ENCODE assay signal across 21 cellular contexts in the genomic region with DNA sequence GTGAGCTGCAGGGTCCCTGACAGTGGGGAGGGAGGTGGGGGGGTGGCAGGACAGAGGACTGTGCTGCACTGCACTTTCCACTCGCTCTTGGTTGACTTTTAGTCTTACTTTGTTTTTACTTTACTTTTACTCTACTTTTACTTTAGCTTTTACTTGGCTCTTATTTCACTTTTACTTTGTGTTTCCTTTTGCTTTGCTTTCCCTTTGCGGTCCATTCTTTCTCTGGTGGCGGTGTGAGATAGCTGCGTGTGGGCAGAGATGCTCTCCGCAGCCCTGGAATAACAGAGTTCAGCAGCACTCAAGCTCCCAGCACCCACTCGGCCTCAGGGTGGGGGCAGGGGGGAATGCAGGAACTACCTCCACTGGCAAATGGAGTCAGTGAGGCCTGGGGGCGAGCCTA. TPM values are rescaled to one million over a fixed set of nuclear protein-coding genes. Genes with fewer than 3 reads are reported as not detected.
DNase-seq lines count a peak whose midpoint lies in the region; ATAC-seq, FAIRE-seq and TF ChIP-seq lines count a peak whose summit lies in the region.
"Had no signal": no experiment of that assay in that cellular context is flagged by ENCODE, and none has a peak within 500 bp of the region (broad histone marks: within the 10 kb centered on the region; RNA-seq: fewer than 3 reads in every experiment).

No MANE protein-coding gene starts in this region.

- H3K27me3 Mint-ChIP-seq in CD8-positive, alpha-beta memory T cell: peaks cover 2% of the 10 kb centered on the region in 2 donors
- H3K27me3 Mint-ChIP-seq in activated B cell treated with CpG ODN at 0.5 μM for 24 hours: no peaks in the 10 kb centered on the region

- DNase-seq in activated CD4-positive, alpha-beta T cell treated with anti-CD3 and anti-CD28 coated beads, Interleukin-2, amount 50 U/mL, for 48 hours: peak; percentile 24 to 45
- no peak for DNase-seq in activated CD4-positive, alpha-beta T cell treated with anti-CD3 and anti-CD28 coated beads for 48 hours
- DNase-seq in CD8-positive, alpha-beta memory T cell: no peak
- DNase-seq in activated B cell treated with CpG ODN at 0.5 μM for 24 hours: no peak
- no peak for DNase-seq in H1 (ENCODE audit: low read depth in 1 of 2, low spot score in 2 of 2)
- no peak for DNase-seq in body of pancreas
- no peak for DNase-seq in NCI-H82 (lab: John Stamatoyannopoulos, UW)
- DNase-seq in NK-92 treated with Interleukin-12 subunit alpha and Interleukin-12 subunit beta, amount 100 ng/mL, for 24 hours (lab: John Stamatoyannopoulos, UW): no peak
- DNase-seq: activated CD4-positive, alpha-beta T cell treated with anti-CD3 and anti-CD28 coated beads for 1 hour; KBM-7; left colon; NCI-H1930; NCI-H446; nephron progenitor cell; SK-N-SH; T1000; uterus had no signal

- H3K4ac ChIP-seq in H1 (replicated peaks; ENCODE audit: insufficient read length, low read depth, low read length): no peak overlapping the region

- peak overlapping the region; percentile 5 to 67 (median 28) for H3K4me3 Mint-ChIP-seq in CD8-positive, alpha-beta memory T cell
- peak overlapping the region; percentile 32 for H3K4me3 Mint-ChIP-seq in activated B cell treated with CpG ODN at 0.5 μM for 24 hours
- H3K4me3 Mint-ChIP-seq: mesothelial cell of epicardium, nephron progenitor cell had no signal

- no peak overlapping the region for H2AFZ ChIP-seq in H1 (ENCODE audit: low read length)

- no peak for TF ChIP-seq EP300 in H1 (IDR thresholded peaks at IDR 0.05; ENCODE audit: borderline replicate concordance in 1 of 2, low read depth in 2 of 2, low read length in 2 of 2)

- no peak overlapping the region for H2BK20ac ChIP-seq in H1 (ENCODE audit: low read length)

- no peak overlapping the region for H3K4me2 ChIP-seq in H1 (ENCODE audit: insufficient read depth in 1 of 2, low read depth in 2 of 2, low read length in 2 of 2)
- H3K4me2 ChIP-seq: A549; BLaER1 treated with 17β-estradiol and CSF1 and Interleukin-3, amounts not matched to agents 10 nM and 100 nM; SK-N-SH had no signal

- no peaks in the 10 kb centered on the region for H3K9me3 Mint-ChIP-seq in CD8-positive, alpha-beta memory T cell
- no peaks in the 10 kb centered on the region for H3K9me3 Mint-ChIP-seq in activated B cell treated with CpG ODN at 0.5 μM for 24 hours
- H3K9me3 Mint-ChIP-seq: mesothelial cell of epicardium, nephron progenitor cell had no signal

- peak overlapping the region in 4 of 8 donors; percentile 31 to 91 (median 60) for H3K27ac Mint-ChIP-seq in CD8-positive, alpha-beta memory T cell
- H3K27ac Mint-ChIP-seq in activated B cell treated with CpG ODN at 0.5 μM for 24 hours: no peak overlapping the region
- H3K27ac Mint-ChIP-seq: mesothelial cell of epicardium, nephron progenitor cell had no signal

- no peaks in the 10 kb centered on the region for H3K36me3 ChIP-seq in CD8-positive, alpha-beta memory T cell (ENCODE audit: insufficient read depth, low read length)
- H3K36me3 ChIP-seq in H1 (ENCODE audit: control insufficient read depth in 2 of 4, insufficient read depth in 4 of 4, low read length in 3 of 4) (no peaks in the 10 kb centered on the region), body of pancreas (replicated peaks in 1 of 2; ENCODE audit: insufficient read depth in 1 of 2, low read depth in 2 of 2) (no peaks in the 10 kb centered on the region)
- H3K36me3 ChIP-seq: BLaER1 treated with 17β-estradiol and CSF1 and Interleukin-3, amounts not matched to agents 10 nM and 100 nM; uterus had no signal

- H2BK5ac ChIP-seq in H1 (ENCODE audit: low read depth, low read length): no peak overlapping the region

- H4K91ac ChIP-seq in H1 (replicated peaks; ENCODE audit: insufficient read length, low read length): no peak overlapping the region

- no peak overlapping the region for H3K4me3 ChIP-seq in CD8-positive, alpha-beta memory T cell (ENCODE audit: low read length)
- H3K4me3 ChIP-seq in H1 (ENCODE audit: extremely low read depth in 1 of 4, insufficient read depth in 2 of 4, low read depth in 3 of 4, low read length in 4 of 4) (no peak overlapping the region), body of pancreas (no peak overlapping the region)
- H3K4me3 ChIP-seq: A549; BLaER1 treated with 17β-estradiol and CSF1 and Interleukin-3, amounts not matched to agents 10 nM and 100 nM; uterus had no signal

- POLR2A ChIA-PET in CD8-positive, alpha-beta memory T cell (lab: Charles Lee): no interaction called here
- POLR2A ChIA-PET in activated B cell treated with CpG ODN at 0.5 μM for 24 hours (lab: Charles Lee): no interaction called here
- POLR2A ChIA-PET in H1 (lab: Charles Lee; ENCODE audit: partially characterized antibody): interaction anchor here (1.0 kb wide), 1 partner anchor 98 kb away, joined by 3 read pairs; no protein-coding TSS in a partner anchor

- H3K4me1 ChIP-seq in CD8-positive, alpha-beta memory T cell (ENCODE audit: insufficient read depth, low read length): peaks cover 5% of the 10 kb centered on the region
- H3K4me1 ChIP-seq in H1 (replicated peaks in 1 of 4; ENCODE audit: control insufficient read depth in 3 of 4, insufficient read depth in 4 of 4, low read length in 3 of 4) (peaks cover 0 to 4% (median 0%) of the 10 kb centered on the region in 4 experiments; a peak in 1 of 7 replicates), body of pancreas (peaks cover 7% of the 10 kb centered on the region)
- H3K4me1 ChIP-seq: uterus had no signal

- CTCF ChIA-PET in CD8-positive, alpha-beta memory T cell (lab: Charles Lee): interaction anchor here (0.7 to 1.4 kb wide), 2 partner anchors 25 to 67 kb away, joined by 3 to 4 read pairs; no protein-coding TSS in a partner anchor
- CTCF ChIA-PET in activated B cell treated with CpG ODN at 0.5 μM for 24 hours (lab: Charles Lee): no interaction called here
- CTCF ChIA-PET in H1 (lab: Charles Lee; ENCODE audit: partially characterized antibody): interaction anchor here (0.5 to 4.5 kb wide), 6 partner anchors 9 to 117 kb away, joined by 3 to 28 read pairs (median 3); no protein-coding TSS in a partner anchor

- no peak overlapping the region for H3K18ac ChIP-seq in H1 (ENCODE audit: extremely low read depth, low read length)

- no peak for TF ChIP-seq POLR2A in H1 (IDR thresholded peaks at IDR 0.05; ENCODE audit: control extremely low read depth in 1 of 2, low read depth in 2 of 2, low read length in 2 of 2)
- TF ChIP-seq POLR2A in body of pancreas (IDR thresholded peaks at IDR 0.05): no peak

- peaks cover 6% of the 10 kb centered on the region; the same call in 1 of the 2 replicates for H3K23me2 ChIP-seq in H1 (ENCODE audit: low read depth, low read length)

- no peaks in the 10 kb centered on the region for H3K79me2 ChIP-seq in H1 (ENCODE audit: control insufficient read depth in 1 of 2, insufficient read depth in 2 of 2, low read length in 2 of 2)

- H3K27me3 ChIP-seq in CD8-positive, alpha-beta memory T cell (ENCODE audit: insufficient read depth, low read length, poor library complexity, severe bottlenecking): no peaks in the 10 kb centered on the region
- H3K27me3 ChIP-seq in H1 (replicated peaks in 1 of 4; ENCODE audit: control insufficient read depth in 3 of 4, extremely low read depth in 1 of 4, insufficient read depth in 3 of 4, low read length in 3 of 4): peaks cover 0 to 12% (median 9%) of the 10 kb centered on the region in 4 experiments; a peak in 5 of 7 replicates
- H3K27me3 ChIP-seq in body of pancreas: no peaks in the 10 kb centered on the region
- H3K27me3 ChIP-seq: BLaER1 treated with 17β-estradiol and CSF1 and Interleukin-3, amounts not matched to agents 10 nM and 100 nM; uterus had no signal

- H3K4me1 Mint-ChIP-seq in CD8-positive, alpha-beta memory T cell: peaks cover 4 to 16% (median 6%) of the 10 kb centered on the region in 3 donors
- peaks cover 2% of the 10 kb centered on the region for H3K4me1 Mint-ChIP-seq in activated B cell treated with CpG ODN at 0.5 μM for 24 hours
- H3K4me1 Mint-ChIP-seq: nephron progenitor cell had no signal

- no peaks in the 10 kb centered on the region for H3K9me3 ChIP-seq in CD8-positive, alpha-beta memory T cell (ENCODE audit: low read length)
- H3K9me3 ChIP-seq in H1 (ENCODE audit: insufficient read depth in 2 of 2, low read depth in 1 of 2, low read length in 1 of 2): no peaks in the 10 kb centered on the region
- H3K9me3 ChIP-seq in body of pancreas: no peaks in the 10 kb centered on the region
- H3K9me3 ChIP-seq: A549; BLaER1 treated with 17β-estradiol and CSF1 and Interleukin-3, amounts not matched to agents 10 nM and 100 nM; SK-N-SH; uterus had no signal

- H4K20me1 ChIP-seq in H1 (replicated peaks in 1 of 2; ENCODE audit: control insufficient read depth in 1 of 2, insufficient read depth in 2 of 2, low read length in 2 of 2): peaks cover 0 to 2% of the 10 kb centered on the region in 2 experiments
- H4K20me1 ChIP-seq: BLaER1 treated with 17β-estradiol and CSF1 and Interleukin-3, amounts not matched to agents 10 nM and 100 nM had no signal

- H3K14ac ChIP-seq in H1 (ENCODE audit: insufficient read length): no peak overlapping the region

- H3K23ac ChIP-seq in H1 (ENCODE audit: insufficient read length): no peak overlapping the region

- 77% methylated on average over 7 of the region's 7 CpGs; no CpG with 5 or more reads in 1 of the 2 experiments for WGBS in H1 (ENCODE audit: extremely low coverage in 1 of 2, insufficient coverage in 1 of 2, insufficient read length in 1 of 2, insufficient replicate concordance in 2 of 2, low coverage in 1 of 2, low lambda C conversion rate in 2 of 2, missing lambda C conversion rate in 1 of 2), 2 experiments
- WGBS in body of pancreas, 2 donors: 70 to 82% methylated on average over 7 of the region's 7 CpGs

- no peak for FAIRE-seq in H1 (lab: Jason Lieb, UNC)
- FAIRE-seq: A549, astrocyte had no signal

- no peak overlapping the region for H2AK5ac ChIP-seq in H1 (ENCODE audit: low read depth, low read length)

- no peak overlapping the region for H2BK120ac ChIP-seq in H1 (replicated peaks; ENCODE audit: low read depth, low read length)

- H4K8ac ChIP-seq in H1 (ENCODE audit: extremely low read depth, insufficient read depth, low read length): no peak overlapping the region

- H3K9ac ChIP-seq in H1 (replicated peaks in 1 of 4; ENCODE audit: extremely low read depth in 1 of 4, low read depth in 3 of 4, low read length in 3 of 4): no peak overlapping the region
- H3K9ac ChIP-seq: BLaER1 treated with 17β-estradiol and CSF1 and Interleukin-3, amounts not matched to agents 10 nM and 100 nM; SK-N-SH had no signal

- intact Hi-C loops in activated B cell treated with CpG ODN at 0.5 μM for 24 hours (cut with micrococcal nuclease) (no loop called here), body of pancreas (cut with DNase I) (no loop called here)

- H2BK15ac ChIP-seq in H1 (ENCODE audit: low read length): no peak overlapping the region

- no peak overlapping the region for H3K56ac ChIP-seq in H1 (replicated peaks; ENCODE audit: insufficient read length, low read depth, low read length)

- no peaks in the 10 kb centered on the region for H3K79me1 ChIP-seq in H1 (ENCODE audit: low read depth, low read length)

- H3K27ac ChIP-seq in CD8-positive, alpha-beta memory T cell (ENCODE audit: low read depth, low read length): no peak overlapping the region
- H3K27ac ChIP-seq in H1 (ENCODE audit: low read depth, low read length): no peak overlapping the region
- no peak overlapping the region for H3K27ac ChIP-seq in body of pancreas
- H3K27ac ChIP-seq: A549; BLaER1 treated with 17β-estradiol and CSF1 and Interleukin-3, amounts not matched to agents 10 nM and 100 nM; uterus had no signal

- no peaks in the 10 kb centered on the region for H3K36me3 Mint-ChIP-seq in CD8-positive, alpha-beta memory T cell
- no peaks in the 10 kb centered on the region for H3K36me3 Mint-ChIP-seq in activated B cell treated with CpG ODN at 0.5 μM for 24 hours (ENCODE audit: low read depth)
- H3K36me3 Mint-ChIP-seq: mesothelial cell of epicardium had no signal

- H4K5ac ChIP-seq in H1 (ENCODE audit: insufficient read length, low read depth, low read length): peak overlapping the region; percentile 26

- no peak overlapping the region for H2BK12ac ChIP-seq in H1 (ENCODE audit: low read depth, low read length)

- TF ChIP-seq RAD21 in H1 (IDR thresholded peaks at IDR 0.05 in 1 of 2, conservative IDR thresholded peaks at IDR 0.05 in 1 of 2; ENCODE audit: low read depth in 2 of 2, low read length in 2 of 2): no peak

- TF ChIP-seq CTCF in activated B cell treated with CpG ODN at 0.5 μM for 24 hours (IDR thresholded peaks at IDR 0.05) (no peak), H1 (IDR thresholded peaks at IDR 0.05; ENCODE audit: control extremely low read depth in 1 of 3, insufficient read depth in 1 of 3, low read depth in 1 of 3, low read length in 3 of 3) (no peak), body of pancreas (IDR thresholded peaks at IDR 0.05) (no peak)

- ATAC-seq in activated B cell treated with CpG ODN at 0.5 μM for 24 hours (ENCODE audit: low read depth) (no peak), body of pancreas (no peak)
- ATAC-seq: A549, left colon had no signal

RNA-seq across cellular contexts. Expression of a gene that starts 4.7 kb away (rescaled TPM):
- total RNA-seq in CD8-positive, alpha-beta memory T cell: not detected
- polyA plus RNA-seq in CD8-positive, alpha-beta memory T cell: not detected
- total RNA-seq in activated B cell treated with CpG ODN at 0.5 μM for 24 hours: 0.93 and 1.0 TPM in 2 replicates
- total RNA-seq in H1 (2021; fragmentation: NEBNext Ultra II Directional; extraction: Animal tissue kit (Norgen Biotek cat#: 25700)): 0.48 and 0.52 TPM in 2 replicates
- 0.35 and 0.39 TPM in 2 replicates for polyA plus RNA-seq in H1 (2011; rRNA removed)
- polyA plus RNA-seq in H1 (2011; cell fraction: cytosol; rRNA removed): 0.43 TPM
- 1.0 TPM for polyA plus RNA-seq in H1 (2011; cell fraction: nucleus; rRNA removed)
- polyA plus RNA-seq in H1 (2012, experiment 1 of 2): 0.22 to 1.1 TPM (median 0.68 TPM) in 4 replicates
- 1.4 TPM for polyA plus RNA-seq in H1 (2012, experiment 2 of 2)
- 0.26 TPM for polyA plus RNA-seq in H1 (2013, experiment 1 of 2)
- 0.22 TPM for polyA plus RNA-seq in H1 (2013, experiment 2 of 2)
- 0.63 and 1.3 TPM in 2 replicates for polyA minus RNA-seq in H1 (2011; rRNA and poly(A)+ RNA removed)
- not detected for polyA minus RNA-seq in H1 (2011; cell fraction: cytosol; rRNA and poly(A)+ RNA removed)
- polyA minus RNA-seq in H1 (2011; cell fraction: nucleus; rRNA and poly(A)+ RNA removed): 1.9 TPM
- total RNA-seq in body of pancreas: under 1 TPM in 1 of 2 donors, not detected in 1; 0.26 TPM

RNA-seq across cellular contexts. Expression of a gene that starts 5.3 kb away (rescaled TPM):
- total RNA-seq in CD8-positive, alpha-beta memory T cell: 1 to 10 TPM; 2.6 to 2.8 TPM
- polyA plus RNA-seq in CD8-positive, alpha-beta memory T cell: 1.4 TPM
- 1.2 and 1.6 TPM in 2 replicates for total RNA-seq in activated B cell treated with CpG ODN at 0.5 μM for 24 hours
- total RNA-seq in H1 (2021; fragmentation: NEBNext Ultra II Directional; extraction: Animal tissue kit (Norgen Biotek cat#: 25700)): 0.29 and 0.63 TPM in 2 replicates
- polyA plus RNA-seq in H1 (2011; rRNA removed): 1.3 and 1.4 TPM in 2 replicates
- polyA plus RNA-seq in H1 (2011; cell fraction: cytosol; rRNA removed): 1.2 TPM
- 2.3 TPM for polyA plus RNA-seq in H1 (2011; cell fraction: nucleus; rRNA removed)
- polyA plus RNA-seq in H1 (2012, experiment 1 of 2): 0.72 to 1.4 TPM (median 1.2 TPM) in 4 replicates
- polyA plus RNA-seq in H1 (2012, experiment 2 of 2): 0.72 TPM
- polyA plus RNA-seq in H1 (2013, experiment 1 of 2): 0.83 TPM
- 1.1 TPM for polyA plus RNA-seq in H1 (2013, experiment 2 of 2)
- polyA minus RNA-seq in H1 (2011; rRNA and poly(A)+ RNA removed): 1.2 and 1.5 TPM in 2 replicates
- 0.81 TPM for polyA minus RNA-seq in H1 (2011; cell fraction: cytosol; rRNA and poly(A)+ RNA removed)
- 0.40 TPM for polyA minus RNA-seq in H1 (2011; cell fraction: nucleus; rRNA and poly(A)+ RNA removed)
- total RNA-seq in body of pancreas: 1 to 10 TPM in 1 of 2 donors, not detected in 1; 2.3 TPM

Comparison
In these comparisons a context has a peak if more than half of its experiments do, and no peak if none do; other contexts are left out.
1. DNase-seq: peak in activated CD4-positive, alpha-beta T cell treated with anti-CD3 and anti-CD28 coated beads, Interleukin-2, amount 50 U/mL, for 48 hours (2 of 2); none in activated CD4-positive, alpha-beta T cell treated with anti-CD3 and anti-CD28 coated beads for 48 hours (single experiment), CD8-positive, alpha-beta memory T cell (0 of 5), activated B cell treated with CpG ODN at 0.5 μM for 24 hours (single experiment), H1 (0 of 2), body of pancreas (0 of 4), NCI-H82 (single experiment) and NK-92 treated with Interleukin-12 subunit alpha and Interleukin-12 subunit beta, amount 100 ng/mL, for 24 hours (single experiment).